In genomic region chr4:48409203-48409602, GRCh38 we compare ENCODE assay signal across 20 cellular contexts.
DNase-seq lines count a peak whose midpoint lies in the region; ATAC-seq, FAIRE-seq and TF ChIP-seq lines count a peak whose summit lies in the region.
"Had no signal": no experiment of that assay in that cellular context is flagged by ENCODE, and none has a peak within 500 bp of the region (broad histone marks: within the 10 kb centered on the region; RNA-seq: fewer than 3 reads in every experiment).

No MANE protein-coding gene starts in this region.

- H3K36me3 ChIP-seq in mesenchymal stem cell (ENCODE audit: control insufficient read depth in 1 of 2, insufficient read depth in 2 of 2, low read depth in 1 of 2, low read length in 2 of 2): peaks cover 10 to 37% of the 10 kb centered on the region in 2 experiments

- no peak overlapping the region for H3K27ac Mint-ChIP-seq in endothelial cell (ENCODE audit: unreplicated experiment)

- H3K27ac ChIP-seq in mesenchymal stem cell (ENCODE audit: low read length, poor library complexity, severe bottlenecking): no peak overlapping the region
- H3K27ac ChIP-seq: BLaER1, SK-N-MC had no signal

- H3K14ac ChIP-seq in mesenchymal stem cell (ENCODE audit: low read length in 2 of 2): no peak overlapping the region

- H3K18ac ChIP-seq in mesenchymal stem cell (ENCODE audit: low read depth in 1 of 2, low read length in 2 of 2): no peak overlapping the region

- no peaks in the 10 kb centered on the region for H3K27me3 Mint-ChIP-seq in endothelial cell (ENCODE audit: unreplicated experiment)
- H3K27me3 Mint-ChIP-seq: CD4-positive, alpha-beta memory T cell had no signal

- TF ChIP-seq POLR2A in GM12891 (IDR thresholded peaks at IDR 0.05; ENCODE audit: low read depth, low read length): no peak

- no peak overlapping the region for H2BK5ac ChIP-seq in mesenchymal stem cell (ENCODE audit: low read depth, low read length, poor library complexity, severe bottlenecking)

- peaks cover 3% of the 10 kb centered on the region for H3K4me1 Mint-ChIP-seq in endothelial cell (ENCODE audit: unreplicated experiment)

- no peak for ATAC-seq in GM21737 (IDR thresholded peaks at IDR 0.05; ENCODE audit: unreplicated experiment)
- ATAC-seq: GM12878 had no signal

- H2BK120ac ChIP-seq in mesenchymal stem cell (ENCODE audit: low read depth, low read length): no peak overlapping the region

- H2AFZ ChIP-seq in mesenchymal stem cell (ENCODE audit: low read depth, low read length): no peak overlapping the region

- peaks cover 20% of the 10 kb centered on the region for H3K36me3 Mint-ChIP-seq in endothelial cell (ENCODE audit: low read depth, unreplicated experiment)

- no peak overlapping the region for H3K4ac ChIP-seq in mesenchymal stem cell (ENCODE audit: low read depth in 1 of 2, low read length in 2 of 2)

- peak; percentile 31 for FAIRE-seq in GM12891 (lab: Jason Lieb, UNC)
- FAIRE-seq: GM12878, GM19239 had no signal

- H3K27me3 ChIP-seq in mesenchymal stem cell (ENCODE audit: control insufficient read depth in 1 of 2, insufficient read depth in 1 of 2, low read length in 2 of 2): no peaks in the 10 kb centered on the region
- H3K27me3 ChIP-seq: BLaER1 had no signal

- no peak overlapping the region for H2AK5ac ChIP-seq in mesenchymal stem cell (ENCODE audit: low read length, severe bottlenecking)

- H3K9me3 Mint-ChIP-seq in endothelial cell (ENCODE audit: unreplicated experiment): no peaks in the 10 kb centered on the region
- H3K9me3 Mint-ChIP-seq: CD4-positive, alpha-beta memory T cell had no signal

- H4K8ac ChIP-seq in mesenchymal stem cell (ENCODE audit: low read length): no peak overlapping the region

- peaks cover 14% of the 10 kb centered on the region for H3K79me1 ChIP-seq in mesenchymal stem cell (replicated peaks; ENCODE audit: low read length, poor library complexity, severe bottlenecking)

- H3K23ac ChIP-seq in mesenchymal stem cell (ENCODE audit: low read length in 2 of 2): no peak overlapping the region

- 91% methylated on average over 4 of the region's 4 CpGs for WGBS in mesenchymal stem cell

- TF ChIP-seq CTCF in endothelial cell (IDR thresholded peaks at IDR 0.05; ENCODE audit: unreplicated experiment): no peak

- no peak overlapping the region for H4K91ac ChIP-seq in mesenchymal stem cell (ENCODE audit: low read length)

- H2BK12ac ChIP-seq in mesenchymal stem cell (ENCODE audit: low read length in 2 of 2): no peak overlapping the region

- no peak overlapping the region for H3K4me3 ChIP-seq in mesenchymal stem cell (ENCODE audit: insufficient read depth in 1 of 2, low read depth in 1 of 2, low read length in 2 of 2)
- H3K4me3 ChIP-seq: BLaER1, GM12878, SK-N-MC had no signal

- H3K9ac ChIP-seq in mesenchymal stem cell (ENCODE audit: low read length): no peak overlapping the region
- H3K9ac ChIP-seq: BLaER1 had no signal

- no peaks in the 10 kb centered on the region for H3K4me1 ChIP-seq in mesenchymal stem cell (ENCODE audit: control insufficient read depth, insufficient read depth, low read depth, low read length)
- H3K4me1 ChIP-seq: BLaER1 had no signal

- peak overlapping the region; percentile 43 for H3K4me3 Mint-ChIP-seq in endothelial cell (ENCODE audit: unreplicated experiment)
- H3K4me3 Mint-ChIP-seq: CD4-positive, alpha-beta memory T cell had no signal

- H2BK15ac ChIP-seq in mesenchymal stem cell (ENCODE audit: low read depth, poor library complexity, severe bottlenecking): no peak overlapping the region

- H3K4me2 ChIP-seq in mesenchymal stem cell (ENCODE audit: low read length, poor library complexity, severe bottlenecking): no peak overlapping the region
- H3K4me2 ChIP-seq: BLaER1 had no signal

- DNase-seq in GM12891 (ENCODE audit: insufficient read length, low spot score) (no peak), LHCN-M2 (ENCODE audit: low read depth) (peak; percentile 19), endothelial cell (ENCODE audit: low spot score) (no peak), mesenchymal stem cell (peak; percentile 37), DMS 273 (lab: John Stamatoyannopoulos, UW; ENCODE audit: unreplicated experiment) (no peak), HT-29 (ENCODE audit: low spot score) (no peak)
- DNase-seq: CD4-positive, alpha-beta memory T cell; GOT3; KG1; NCI-H1092; NCI-H146; NCI-H2081; NCI-H82; OCI-M1; SHP77 had no signal

- no peaks in the 10 kb centered on the region for H3K9me3 ChIP-seq in mesenchymal stem cell (ENCODE audit: control insufficient read depth, low read length)

TF ChIP-seq in GM12891, 5 proteins besides CTCF, POLR2A, EP300 and RAD21:
- no peak for TF ChIP-seq POLR2AphosphoS5 (IDR thresholded peaks at IDR 0.05; ENCODE audit: low read depth, low read length)

Comparison
In these comparisons a context has a peak if more than half of its experiments do, and no peak if none do; other contexts are left out.
1. DNase-seq: peak in LHCN-M2 (single experiment) and mesenchymal stem cell (single experiment); none in GM12891 (single experiment), endothelial cell (single experiment), DMS 273 (single experiment) and HT-29 (single experiment).